32 cellular contexts compared by ENCODE assay signal in genomic region chr15:61522375-61522774, GRCh38.
"Had no signal": no experiment of that assay in that cellular context is flagged by ENCODE, and none has a peak within 500 bp of the region (broad histone marks: within the 10 kb centered on the region; RNA-seq: fewer than 3 reads in every experiment).

No MANE protein-coding gene starts in this region.

- H3K36me3 ChIP-seq: adrenal gland, esophagus muscularis mucosa, gastrocnemius medialis, heart left ventricle, WERI-Rb-1 had no signal

- DNase-seq: activated B cell treated with CpG ODN at 0.5 μM for 24 hours; activated CD4-positive, alpha-beta T cell treated with anti-CD3 and anti-CD28 coated beads for 48 hours; activated CD4-positive, alpha-beta T cell treated with anti-CD3 and anti-CD28 coated beads, Interleukin-2, amount 50 U/mL, for 1 hour; activated CD4-positive, alpha-beta T cell treated with anti-CD3 and anti-CD28 coated beads, Interleukin-2, amount 50 U/mL, for 48 hours; activated CD8-positive, alpha-beta T cell treated with anti-CD3 and anti-CD28 coated beads, Interleukin-2, amount 10 ng/mL, durations not matched to agents 7 days and 5 days; activated effector memory CD4-positive, alpha-beta T cell treated with anti-CD3 and anti-CD28 coated beads, Interleukin-2, amount 50 U/mL, for 16 hours; activated naive CD4-positive, alpha-beta T cell treated with anti-CD3 and anti-CD28 coated beads for 36 hours; activated naive CD8-positive, alpha-beta T cell treated with anti-CD3 and anti-CD28 coated beads for 36 hours; activated naive CD8-positive, alpha-beta T cell treated with anti-CD3 and anti-CD28 coated beads, Interleukin-2, amount 50 U/mL, for 24 hours; activated T-cell treated with anti-CD3 and anti-CD28 coated beads, Interleukin-2, amount 50 U/mL, for 4 hours; adrenal gland; amygdala; aorta; body of pancreas; caudate nucleus; cortex of kidney; dermis blood vessel endothelial cell; effector CD4-positive, alpha-beta T cell; effector memory CD8-positive, alpha-beta T cell; erythroblast; foreskin keratinocyte; gastrocnemius medialis; glutamatergic neuron; heart left ventricle; T-helper 17 cell; T1000; WERI-Rb-1 had no signal

- ATAC-seq: activated CD4-positive, CD25-positive, alpha-beta regulatory T cell treated with anti-CD3 and anti-CD28 coated beads, Interleukin-2, amount 50 U/mL, for 24 hours; activated CD8-positive, alpha-beta T cell treated with anti-CD3 and anti-CD28 coated beads, Interleukin-2, amount 10 ng/mL, durations not matched to agents 7 days and 5 days; activated naive CD8-positive, alpha-beta T cell treated with anti-CD3 and anti-CD28 coated beads, Interleukin-2, amount 50 U/mL, for 24 hours; activated T-cell treated with anti-CD3 and anti-CD28 coated beads, Interleukin-2, amount 50 U/mL, for 4 hours; body of pancreas; effector memory CD8-positive, alpha-beta T cell; foreskin keratinocyte; gastrocnemius medialis; heart left ventricle; T-helper 17 cell had no signal

- H3K27ac Mint-ChIP-seq: activated B cell treated with CpG ODN at 0.5 μM for 24 hours; activated CD8-positive, alpha-beta T cell treated with anti-CD3 and anti-CD28 coated beads, Interleukin-2, amount 10 ng/mL, durations not matched to agents 7 days and 5 days; activated naive CD4-positive, alpha-beta T cell treated with anti-CD3 and anti-CD28 coated beads for 36 hours; activated naive CD4-positive, alpha-beta T cell treated with anti-CD3 and anti-CD28 coated beads, Interleukin-2, amount 50 U/mL, for 24 hours; activated naive CD8-positive, alpha-beta T cell treated with anti-CD3 and anti-CD28 coated beads for 36 hours; activated naive CD8-positive, alpha-beta T cell treated with anti-CD3 and anti-CD28 coated beads, Interleukin-2, amount 50 U/mL, for 24 hours; activated T-helper 2 cell treated with anti-CD3 and anti-CD28 coated beads, Interferon-gamma antibody, Interleukin-2, Interleukin-4, amounts not matched to agents 10 μg/mL and 5 μg/mL and 100 μg/mL, durations not matched to agents 14 hours and 24 hours and 36 hours; effector memory CD8-positive, alpha-beta T cell; T-helper 17 cell; T-helper 2 cell treated with Interferon-gamma antibody and Interleukin-4, amounts not matched to agents 5 μg/mL and 100 μg/mL, for 36 hours had no signal

- H3K4me1 ChIP-seq: adrenal gland, body of pancreas, esophagus muscularis mucosa, gastrocnemius medialis, heart left ventricle had no signal

- H3K9me3 ChIP-seq: adrenal gland, body of pancreas, esophagus muscularis mucosa, gastrocnemius medialis, heart left ventricle had no signal

- H3K4me3 Mint-ChIP-seq: activated B cell treated with CpG ODN at 0.5 μM for 24 hours; activated CD8-positive, alpha-beta T cell treated with anti-CD3 and anti-CD28 coated beads, Interleukin-2, amount 10 ng/mL, durations not matched to agents 7 days and 5 days; activated naive CD4-positive, alpha-beta T cell treated with anti-CD3 and anti-CD28 coated beads for 36 hours; activated naive CD4-positive, alpha-beta T cell treated with anti-CD3 and anti-CD28 coated beads, Interleukin-2, amount 50 U/mL, for 24 hours; activated naive CD8-positive, alpha-beta T cell treated with anti-CD3 and anti-CD28 coated beads for 36 hours; activated naive CD8-positive, alpha-beta T cell treated with anti-CD3 and anti-CD28 coated beads, Interleukin-2, amount 50 U/mL, for 24 hours; activated T-cell treated with anti-CD3 and anti-CD28 coated beads, Interleukin-2, amount 50 U/mL, for 4 hours; effector memory CD8-positive, alpha-beta T cell; T-helper 17 cell; T-helper 2 cell treated with Interferon-gamma antibody and Interleukin-4, amounts not matched to agents 5 μg/mL and 100 μg/mL, for 36 hours had no signal

- H3K36me3 Mint-ChIP-seq: activated naive CD4-positive, alpha-beta T cell treated with anti-CD3 and anti-CD28 coated beads, Interleukin-2, amount 50 U/mL, for 24 hours; activated naive CD8-positive, alpha-beta T cell treated with anti-CD3 and anti-CD28 coated beads for 36 hours had no signal

- H3K4me3 ChIP-seq: adrenal gland, body of pancreas, esophagus muscularis mucosa, gastrocnemius medialis, heart left ventricle had no signal

- H3K9me3 Mint-ChIP-seq: activated B cell treated with CpG ODN at 0.5 μM for 24 hours; activated naive CD4-positive, alpha-beta T cell treated with anti-CD3 and anti-CD28 coated beads for 36 hours; activated naive CD4-positive, alpha-beta T cell treated with anti-CD3 and anti-CD28 coated beads, Interleukin-2, amount 50 U/mL, for 24 hours; activated naive CD8-positive, alpha-beta T cell treated with anti-CD3 and anti-CD28 coated beads for 36 hours; activated naive CD8-positive, alpha-beta T cell treated with anti-CD3 and anti-CD28 coated beads, Interleukin-2, amount 50 U/mL, for 24 hours; activated T-cell treated with anti-CD3 and anti-CD28 coated beads, Interleukin-2, amount 50 U/mL, for 4 hours; activated T-helper 2 cell treated with anti-CD3 and anti-CD28 coated beads, Interferon-gamma antibody, Interleukin-2, Interleukin-4, amounts not matched to agents 10 μg/mL and 5 μg/mL and 100 μg/mL, durations not matched to agents 14 hours and 24 hours and 36 hours; effector memory CD8-positive, alpha-beta T cell; T-helper 2 cell treated with Interferon-gamma antibody and Interleukin-4, amounts not matched to agents 5 μg/mL and 100 μg/mL, for 36 hours had no signal

- H3K4me1 Mint-ChIP-seq: activated naive CD4-positive, alpha-beta T cell treated with anti-CD3 and anti-CD28 coated beads, Interleukin-2, amount 50 U/mL, for 24 hours; activated naive CD8-positive, alpha-beta T cell treated with anti-CD3 and anti-CD28 coated beads, Interleukin-2, amount 50 U/mL, for 24 hours; T-helper 17 cell had no signal

- H3K27ac ChIP-seq: adrenal gland, body of pancreas, esophagus muscularis mucosa, foreskin keratinocyte, gastrocnemius medialis, heart left ventricle, WERI-Rb-1 had no signal

- H3K27me3 ChIP-seq: adrenal gland, body of pancreas, esophagus muscularis mucosa, gastrocnemius medialis, heart left ventricle had no signal
